Comparison of ENCODE assay signal across 10 cellular contexts in genomic region chr12:8629486-8630033, GRCh38. TPM values are rescaled to one million over a fixed set of nuclear protein-coding genes. Genes with fewer than 3 reads are reported as not detected.
DNase-seq lines count a peak whose midpoint lies in the region; ATAC-seq and TF ChIP-seq lines count a peak whose summit lies in the region.
"Had no signal": no experiment of that assay in that cellular context is flagged by ENCODE, and none has a peak within 500 bp of the region (broad histone marks: within the 10 kb centered on the region; RNA-seq: fewer than 3 reads in every experiment).

No MANE protein-coding gene starts in this region.

- H3K27ac ChIP-seq in psoas muscle = no peak overlapping the region

- H3K36me3 Mint-ChIP-seq in Calu3 (ENCODE audit: insufficient read depth, unreplicated experiment) (peaks cover 8% of the 10 kb centered on the region), T-helper 17 cell (ENCODE audit: low read depth) (no peaks in the 10 kb centered on the region)
- no peaks in the 10 kb centered on the region for H3K36me3 Mint-ChIP-seq in dendritic cell treated with granulocyte-macrophage colony-stimulating factor and Interleukin-4, amounts not matched to agents 40 ng/mL and 50 ng/mL, for 4 days (ENCODE audit: low read depth)
- H3K36me3 Mint-ChIP-seq: activated naive CD4-positive, alpha-beta T cell treated with anti-CD3 and anti-CD28 coated beads, Interleukin-2, amount 50 U/mL, for 72 hours had no signal

- WGBS in psoas muscle, 3 donors = 1 to 4% (median 1%) methylated on average over 3 of the region's 3 CpGs

- no peaks in the 10 kb centered on the region for H3K27me3 ChIP-seq in psoas muscle (ENCODE audit: insufficient read depth in 3 of 3, low read length in 2 of 3)

- peak; percentile 95 for ATAC-seq in GM19463 (IDR thresholded peaks at IDR 0.05; ENCODE audit: unreplicated experiment)
- peak; percentile 94 for ATAC-seq in HG03135 (IDR thresholded peaks at IDR 0.05; ENCODE audit: unreplicated experiment)
- no peak for ATAC-seq in T-helper 17 cell
- ATAC-seq in psoas muscle = no peak
- ATAC-seq: left ventricle myocardium superior had no signal

- H3K4me1 Mint-ChIP-seq in Calu3 (ENCODE audit: low read depth, unreplicated experiment) (peaks cover 14% of the 10 kb centered on the region), T-helper 17 cell (peaks cover 3% of the 10 kb centered on the region)
- H3K4me1 Mint-ChIP-seq in dendritic cell treated with granulocyte-macrophage colony-stimulating factor and Interleukin-4, amounts not matched to agents 40 ng/mL and 50 ng/mL, for 4 days (ENCODE audit: low read depth) = peaks cover 11% of the 10 kb centered on the region

- DNase-seq in Calu3 = peak; percentile 22
- no peak for DNase-seq in T-helper 17 cell
- DNase-seq in cortex of kidney (lab: John Stamatoyannopoulos, UW) = no peak
- no peak for DNase-seq in KG1 (lab: John Stamatoyannopoulos, UW)
- DNase-seq in psoas muscle = no peak
- DNase-seq: left ventricle myocardium superior had no signal

- H3K9me3 ChIP-seq in T-helper 17 cell (ENCODE audit: control insufficient read depth, low read length, poor library complexity, severe bottlenecking) = no peaks in the 10 kb centered on the region
- no peaks in the 10 kb centered on the region for H3K9me3 ChIP-seq in psoas muscle

- no peaks in the 10 kb centered on the region for H3K9me3 Mint-ChIP-seq in Calu3 (ENCODE audit: low read depth, unreplicated experiment)
- no peaks in the 10 kb centered on the region for H3K9me3 Mint-ChIP-seq in dendritic cell treated with granulocyte-macrophage colony-stimulating factor and Interleukin-4, amounts not matched to agents 40 ng/mL and 50 ng/mL, for 4 days

- H3K27me3 Mint-ChIP-seq in Calu3 (ENCODE audit: unreplicated experiment) = no peaks in the 10 kb centered on the region
- H3K27me3 Mint-ChIP-seq in dendritic cell treated with granulocyte-macrophage colony-stimulating factor and Interleukin-4, amounts not matched to agents 40 ng/mL and 50 ng/mL, for 4 days = no peaks in the 10 kb centered on the region
- H3K27me3 Mint-ChIP-seq in T-helper 17 cell = peaks cover 4% of the 10 kb centered on the region

- H3K27ac Mint-ChIP-seq in Calu3 (ENCODE audit: unreplicated experiment) (no peak overlapping the region), T-helper 17 cell (no peak overlapping the region)
- peak overlapping the region; percentile 76 for H3K27ac Mint-ChIP-seq in dendritic cell treated with granulocyte-macrophage colony-stimulating factor and Interleukin-4, amounts not matched to agents 40 ng/mL and 50 ng/mL, for 4 days
- H3K27ac Mint-ChIP-seq: activated naive CD4-positive, alpha-beta T cell treated with anti-CD3 and anti-CD28 coated beads, Interleukin-2, amount 50 U/mL, for 72 hours had no signal

- CTCF ChIA-PET in Calu3 (lab: Charles Lee) = interaction anchor here (0.6 to 1.0 kb wide), 3 partner anchors 11 to 1079 kb away, joined by 3 read pairs; no protein-coding TSS in a partner anchor

- no peaks in the 10 kb centered on the region for H3K4me1 ChIP-seq in psoas muscle

- no peak for TF ChIP-seq CTCF in Calu3 (IDR thresholded peaks at IDR 0.05; ENCODE audit: unreplicated experiment)
- TF ChIP-seq CTCF in psoas muscle (IDR thresholded peaks at IDR 0.05) = no peak

- no peaks in the 10 kb centered on the region for H3K36me3 ChIP-seq in psoas muscle (ENCODE audit: insufficient read depth in 1 of 2, low read depth in 1 of 2)

- BruUV-seq in Calu3 (replicated peaks; lab: Mats Ljungman, UMichigan) = no TSS peak

- no peak overlapping the region for H3K4me3 Mint-ChIP-seq in Calu3 (ENCODE audit: low read depth, unreplicated experiment)
- H3K4me3 Mint-ChIP-seq in dendritic cell treated with granulocyte-macrophage colony-stimulating factor and Interleukin-4, amounts not matched to agents 40 ng/mL and 50 ng/mL, for 4 days = no peak overlapping the region
- H3K4me3 Mint-ChIP-seq in T-helper 17 cell = no peak overlapping the region

- no peak overlapping the region for H3K4me3 ChIP-seq in psoas muscle

- intact Hi-C loops in Calu3 (cut with micrococcal nuclease; ENCODE audit: unreplicated experiment) = no loop called here
- intact Hi-C loops in dendritic cell treated with granulocyte-macrophage colony-stimulating factor and Interleukin-4, amounts not matched to agents 40 ng/mL and 50 ng/mL, for 4 days (cut with micrococcal nuclease) = no loop called here
- intact Hi-C loops in psoas muscle (cut with DNase I) = no loop called here

RNA-seq across cellular contexts. Expression of gene AICDA, which starts 16.9 kb away (rescaled TPM):
- total RNA-seq in Calu3 (2022) = not detected in 2 replicates
- not detected for total RNA-seq in T-helper 17 cell
- total RNA-seq in psoas muscle = not detected
- under 1 TPM in 1 of 3 donors, not detected in 2; 0.04 TPM for polyA plus RNA-seq in psoas muscle
- total RNA-seq: activated naive CD4-positive, alpha-beta T cell treated with anti-CD3 and anti-CD28 coated beads, Interleukin-2, amount 50 U/mL, for 72 hours; left ventricle myocardium superior had no signal

RNA-seq across cellular contexts. Expression of gene MFAP5, which starts 33.1 kb away (rescaled TPM):
- total RNA-seq in Calu3 (2022) (not detected in 2 replicates), T-helper 17 cell (not detected), psoas muscle (10 to 100 TPM in 3 of 4 donors, 1 to 10 TPM in 1; 3.4 to 27.9 (median 20.7) TPM)
- polyA plus RNA-seq in psoas muscle = 10 to 100 TPM; 17.4 to 24.5 (median 23.3) TPM
- total RNA-seq: activated naive CD4-positive, alpha-beta T cell treated with anti-CD3 and anti-CD28 coated beads, Interleukin-2, amount 50 U/mL, for 72 hours had no signal

Comparison
In these comparisons a context has a peak if more than half of its experiments do, and no peak if none do; other contexts are left out.
1. ATAC-seq: peak in GM19463 (single experiment) and HG03135 (single experiment); none in T-helper 17 cell (single experiment) and psoas muscle (0 of 4).